In genomic region chr4:27176400-27176799, GRCh38 we compare ENCODE assay signal across 8 cellular contexts.
DNase-seq lines count a peak whose midpoint lies in the region; ATAC-seq lines count a peak whose summit lies in the region.

No MANE protein-coding gene starts in this region.

- no peaks in the 10 kb centered on the region for H3K9me3 ChIP-seq in right cardiac atrium (ENCODE audit: control insufficient read depth, low read length)
- no peaks in the 10 kb centered on the region for H3K9me3 ChIP-seq in naive thymus-derived CD4-positive, alpha-beta T cell (ENCODE audit: control insufficient read depth in 2 of 3, low read length in 3 of 3)

- POLR2A ChIA-PET in naive thymus-derived CD8-positive, alpha-beta T cell (lab: Charles Lee): no interaction called here
- POLR2A ChIA-PET in naive thymus-derived CD4-positive, alpha-beta T cell (lab: Charles Lee): no interaction called here

- peaks cover 0 to 16% (median 8%) of the 10 kb centered on the region in 9 donors for H3K9me3 Mint-ChIP-seq in naive thymus-derived CD8-positive, alpha-beta T cell
- peaks cover 0 to 13% (median 3%) of the 10 kb centered on the region in 11 donors for H3K9me3 Mint-ChIP-seq in naive thymus-derived CD4-positive, alpha-beta T cell
- peaks cover 0 to 2% of the 10 kb centered on the region in 2 donors for H3K9me3 Mint-ChIP-seq in effector memory CD8-positive, alpha-beta T cell

- peaks cover 0 to 3% (median 0%) of the 10 kb centered on the region in 5 donors for H3K27me3 Mint-ChIP-seq in naive thymus-derived CD8-positive, alpha-beta T cell
- H3K27me3 Mint-ChIP-seq in naive thymus-derived CD4-positive, alpha-beta T cell: peaks cover 0 to 7% (median 0%) of the 10 kb centered on the region in 5 donors
- no peaks in the 10 kb centered on the region for H3K27me3 Mint-ChIP-seq in effector memory CD8-positive, alpha-beta T cell

- no peaks in the 10 kb centered on the region for H3K4me1 ChIP-seq in right cardiac atrium (ENCODE audit: control insufficient read depth, insufficient read depth, low read length)
- no peaks in the 10 kb centered on the region for H3K4me1 ChIP-seq in naive thymus-derived CD4-positive, alpha-beta T cell (ENCODE audit: control insufficient read depth in 2 of 2, insufficient read depth in 2 of 2, low read length in 2 of 2)

- in situ Hi-C loops in KBM-7 (cut with MboI; ENCODE audit: low pct_unique_long_range_greater_than_20kb, low sequenced_read_pairs): no loop called here
- in situ Hi-C loops in SK-MEL-5 (cut with HindIII; ENCODE audit: low pct_unique_long_range_greater_than_20kb, low sequenced_read_pairs): no loop called here

- intact Hi-C loops in right cardiac atrium (cut with DNase I): no loop called here
- intact Hi-C loops in naive thymus-derived CD4-positive, alpha-beta T cell (cut with micrococcal nuclease): no loop called here

- no peak overlapping the region for H3K4me3 ChIP-seq in right cardiac atrium (ENCODE audit: low read length)
- no peak overlapping the region for H3K4me3 ChIP-seq in naive thymus-derived CD4-positive, alpha-beta T cell (ENCODE audit: low read length)

- WGBS in right cardiac atrium: 32% methylated on average over 3 of the region's 3 CpGs

- peak; percentile 77 to 87 for ATAC-seq in right cardiac atrium
- ATAC-seq in naive thymus-derived CD8-positive, alpha-beta T cell: no peak
- no peak for ATAC-seq in HG03097 (IDR thresholded peaks at IDR 0.05; ENCODE audit: low FRiP score, unreplicated experiment)
- ATAC-seq in naive thymus-derived CD4-positive, alpha-beta T cell: no peak
- ATAC-seq in effector memory CD8-positive, alpha-beta T cell (replicated peaks): no peak

- DNase-seq in D341Med (ENCODE audit: low spot score): peak; percentile 63
- peak; percentile 1 for DNase-seq in KBM-7
- peak; percentile 69 for DNase-seq in SK-MEL-5 (ENCODE audit: low read depth, low spot score)
- DNase-seq in right cardiac atrium: no peak
- DNase-seq in naive thymus-derived CD8-positive, alpha-beta T cell: no peak
- no peak for DNase-seq in naive thymus-derived CD4-positive, alpha-beta T cell
- no peak for DNase-seq in effector memory CD8-positive, alpha-beta T cell

- no peak overlapping the region for H3K27ac ChIP-seq in right cardiac atrium (ENCODE audit: low read length)
- no peak overlapping the region for H3K27ac ChIP-seq in naive thymus-derived CD4-positive, alpha-beta T cell (ENCODE audit: low read depth, low read length)

- CTCF ChIA-PET in naive thymus-derived CD4-positive, alpha-beta T cell (lab: Charles Lee): no interaction called here

- H3K4me1 Mint-ChIP-seq in naive thymus-derived CD8-positive, alpha-beta T cell: no peaks in the 10 kb centered on the region
- H3K4me1 Mint-ChIP-seq in naive thymus-derived CD4-positive, alpha-beta T cell: peaks cover 0 to 1% (median 0%) of the 10 kb centered on the region in 7 donors
- H3K4me1 Mint-ChIP-seq in effector memory CD8-positive, alpha-beta T cell (ENCODE audit: low read depth in 2 of 2): no peaks in the 10 kb centered on the region

- no peaks in the 10 kb centered on the region for H3K36me3 ChIP-seq in naive thymus-derived CD4-positive, alpha-beta T cell (ENCODE audit: control insufficient read depth in 2 of 3, insufficient read depth in 3 of 3, low read length in 3 of 3)

- H3K4me3 Mint-ChIP-seq in naive thymus-derived CD8-positive, alpha-beta T cell: no peak overlapping the region
- H3K4me3 Mint-ChIP-seq in naive thymus-derived CD4-positive, alpha-beta T cell: no peak overlapping the region
- H3K4me3 Mint-ChIP-seq in effector memory CD8-positive, alpha-beta T cell: no peak overlapping the region

- H3K27ac Mint-ChIP-seq in naive thymus-derived CD8-positive, alpha-beta T cell: no peak overlapping the region
- no peak overlapping the region for H3K27ac Mint-ChIP-seq in naive thymus-derived CD4-positive, alpha-beta T cell
- no peak overlapping the region for H3K27ac Mint-ChIP-seq in effector memory CD8-positive, alpha-beta T cell

- H3K36me3 Mint-ChIP-seq in naive thymus-derived CD8-positive, alpha-beta T cell: no peaks in the 10 kb centered on the region
- H3K36me3 Mint-ChIP-seq in naive thymus-derived CD4-positive, alpha-beta T cell: no peaks in the 10 kb centered on the region
- peaks cover 3% of the 10 kb centered on the region for H3K36me3 Mint-ChIP-seq in effector memory CD8-positive, alpha-beta T cell (ENCODE audit: insufficient read depth)

- no peaks in the 10 kb centered on the region for H3K27me3 ChIP-seq in right cardiac atrium (ENCODE audit: control insufficient read depth, insufficient read depth)
- H3K27me3 ChIP-seq in naive thymus-derived CD4-positive, alpha-beta T cell (ENCODE audit: control insufficient read depth in 2 of 2, insufficient read depth in 2 of 2, low read length in 2 of 2): no peaks in the 10 kb centered on the region

Comparison
In these comparisons a context has a peak if more than half of its experiments do, and no peak if none do; other contexts are left out.
1. DNase-seq: peak in D341Med (single experiment), KBM-7 (single experiment) and SK-MEL-5 (single experiment); none in right cardiac atrium (0 of 3), naive thymus-derived CD8-positive, alpha-beta T cell (0 of 10), naive thymus-derived CD4-positive, alpha-beta T cell (0 of 9) and effector memory CD8-positive, alpha-beta T cell (0 of 3).
2. ATAC-seq: peak in right cardiac atrium (2 of 2); none in naive thymus-derived CD8-positive, alpha-beta T cell (0 of 2), HG03097 (single experiment), naive thymus-derived CD4-positive, alpha-beta T cell (single experiment) and effector memory CD8-positive, alpha-beta T cell (single experiment).